ENCODE assay signal across 1 cellular context in genomic region chrX:48886586-48886985, GRCh38. TPM values are rescaled to one million over a fixed set of nuclear protein-coding genes. Genes with fewer than 3 reads are reported as not detected.
"Had no signal": no experiment of that assay in that cellular context is flagged by ENCODE, and none has a peak within 500 bp of the region (broad histone marks: within the 10 kb centered on the region; RNA-seq: fewer than 3 reads in every experiment).

No MANE protein-coding gene starts in this region.

RNA-seq across cellular contexts. Expression of gene PCSK1N, which starts 51.2 kb away (rescaled TPM):
- total RNA-seq: GM12878 had no signal
